In genomic region chr15:65085207-65085753, GRCh38 we compare ENCODE assay signal across 1 cellular context.
TF ChIP-seq lines count a peak whose summit lies in the region.

No MANE protein-coding gene starts in this region.

TF ChIP-seq in HepG2, 621 proteins besides CTCF, POLR2A, EP300 and RAD21:
- peak; percentile 25 for TF ChIP-seq ZNF687 (CRISPR knock-in tag; IDR thresholded peaks at IDR 0.05)
- no peak for TF ChIP-seq RFX1 (IDR thresholded peaks at IDR 0.05)
